1 cellular context compared by ENCODE assay signal in the genomic region with DNA sequence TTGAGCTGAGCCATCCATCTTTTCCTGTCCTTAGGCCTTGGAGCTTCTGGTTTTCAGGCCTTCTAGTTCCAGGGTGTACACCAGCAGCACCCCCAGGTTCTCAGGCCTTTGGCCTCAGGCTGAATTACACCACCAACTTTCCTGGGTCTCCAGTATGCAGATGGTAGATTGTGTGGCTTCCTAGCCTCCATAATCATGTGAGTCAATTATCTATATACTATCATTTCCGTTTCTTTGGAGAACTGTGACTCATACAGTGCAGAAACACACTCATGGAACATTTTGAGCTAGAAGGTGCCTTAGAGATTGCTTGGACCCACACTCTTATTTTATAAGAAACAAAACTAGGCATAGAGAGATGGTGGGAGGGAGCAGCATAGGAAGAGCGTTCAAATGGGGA.
TF ChIP-seq lines count a peak whose summit lies in the region.

No MANE protein-coding gene starts in this region.

TF ChIP-seq in SK-N-SH treated with all-trans-retinoic acid at 6 μM for 48 hours, 23 proteins besides CTCF, POLR2A, EP300 and RAD21 (continued from another document):
- TF ChIP-seq, protein P1, sequence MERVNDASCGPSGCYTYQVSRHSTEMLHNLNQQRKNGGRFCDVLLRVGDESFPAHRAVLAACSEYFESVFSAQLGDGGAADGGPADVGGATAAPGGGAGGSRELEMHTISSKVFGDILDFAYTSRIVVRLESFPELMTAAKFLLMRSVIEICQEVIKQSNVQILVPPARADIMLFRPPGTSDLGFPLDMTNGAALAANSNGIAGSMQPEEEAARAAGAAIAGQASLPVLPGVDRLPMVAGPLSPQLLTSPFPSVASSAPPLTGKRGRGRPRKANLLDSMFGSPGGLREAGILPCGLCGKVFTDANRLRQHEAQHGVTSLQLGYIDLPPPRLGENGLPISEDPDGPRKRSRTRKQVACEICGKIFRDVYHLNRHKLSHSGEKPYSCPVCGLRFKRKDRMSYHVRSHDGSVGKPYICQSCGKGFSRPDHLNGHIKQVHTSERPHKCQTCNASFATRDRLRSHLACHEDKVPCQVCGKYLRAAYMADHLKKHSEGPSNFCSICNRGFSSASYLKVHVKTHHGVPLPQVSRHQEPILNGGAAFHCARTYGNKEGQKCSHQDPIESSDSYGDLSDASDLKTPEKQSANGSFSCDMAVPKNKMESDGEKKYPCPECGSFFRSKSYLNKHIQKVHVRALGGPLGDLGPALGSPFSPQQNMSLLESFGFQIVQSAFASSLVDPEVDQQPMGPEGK (CRISPR knock-in tag; IDR thresholded peaks at IDR 0.05; ENCODE audit: borderline replicate concordance), result no peak
- no peak for TF ChIP-seq TOX (CRISPR knock-in tag; IDR thresholded peaks at IDR 0.05; ENCODE audit: borderline replicate concordance)
- TF ChIP-seq ZFP3 (CRISPR knock-in tag; IDR thresholded peaks at IDR 0.05), result no peak
- no peak for TF ChIP-seq ZNF70 (CRISPR knock-in tag; IDR thresholded peaks at IDR 0.05)
- TF ChIP-seq TSHZ2 (CRISPR knock-in tag; IDR thresholded peaks at IDR 0.05), result no peak
- TF ChIP-seq CREB5 (CRISPR knock-in tag; IDR thresholded peaks at IDR 0.05; ENCODE audit: low read depth), result no peak
- no peak for TF ChIP-seq OSR1 (CRISPR knock-in tag; IDR thresholded peaks at IDR 0.05)
- no peak for TF ChIP-seq RARB (CRISPR knock-in tag; IDR thresholded peaks at IDR 0.05)
- TF ChIP-seq, protein P2, sequence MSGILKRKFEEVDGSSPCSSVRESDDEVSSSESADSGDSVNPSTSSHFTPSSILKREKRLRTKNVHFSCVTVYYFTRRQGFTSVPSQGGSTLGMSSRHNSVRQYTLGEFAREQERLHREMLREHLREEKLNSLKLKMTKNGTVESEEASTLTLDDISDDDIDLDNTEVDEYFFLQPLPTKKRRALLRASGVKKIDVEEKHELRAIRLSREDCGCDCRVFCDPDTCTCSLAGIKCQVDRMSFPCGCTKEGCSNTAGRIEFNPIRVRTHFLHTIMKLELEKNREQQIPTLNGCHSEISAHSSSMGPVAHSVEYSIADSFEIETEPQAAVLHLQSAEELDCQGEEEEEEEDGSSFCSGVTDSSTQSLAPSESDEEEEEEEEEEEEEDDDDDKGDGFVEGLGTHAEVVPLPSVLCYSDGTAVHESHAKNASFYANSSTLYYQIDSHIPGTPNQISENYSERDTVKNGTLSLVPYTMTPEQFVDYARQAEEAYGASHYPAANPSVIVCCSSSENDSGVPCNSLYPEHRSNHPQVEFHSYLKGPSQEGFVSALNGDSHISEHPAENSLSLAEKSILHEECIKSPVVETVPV (CRISPR knock-in tag; IDR thresholded peaks at IDR 0.05), result no peak
- no peak for TF ChIP-seq ZC3H10 (CRISPR knock-in tag; IDR thresholded peaks at IDR 0.05)
- TF ChIP-seq CSDC2 (CRISPR knock-in tag; IDR thresholded peaks at IDR 0.05), result no peak
- TF ChIP-seq BACH2 (CRISPR knock-in tag; IDR thresholded peaks at IDR 0.05; ENCODE audit: borderline replicate concordance), result no peak
- TF ChIP-seq ZNF8 (CRISPR knock-in tag; IDR thresholded peaks at IDR 0.05), result no peak
